Comparison of ENCODE assay signal across 8 cellular contexts in the genomic region with DNA sequence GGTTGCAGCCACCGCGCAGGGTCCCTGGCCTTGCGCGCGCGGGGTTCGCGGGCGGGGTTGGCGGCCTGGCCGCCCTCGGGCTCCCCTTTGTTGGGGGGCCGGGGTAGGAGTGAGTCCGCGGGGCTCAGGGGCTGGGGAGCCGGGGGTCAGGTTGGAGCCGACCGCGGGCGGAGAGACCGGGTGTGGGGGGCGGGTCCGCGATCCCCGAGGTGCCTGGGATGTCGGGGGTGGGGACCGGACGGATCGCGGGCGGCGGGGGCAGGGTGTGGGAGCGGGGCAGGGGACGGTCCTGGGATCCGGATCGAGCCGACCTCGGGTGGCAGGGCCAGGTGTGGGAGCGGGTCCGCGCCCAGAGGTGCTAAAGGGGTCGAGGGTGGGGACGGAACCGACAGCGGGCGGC.
DNase-seq lines count a peak whose midpoint lies in the region; ATAC-seq and TF ChIP-seq lines count a peak whose summit lies in the region.
"Not testable (repeated sequence)": the region's sequence is repeated elsewhere in the genome, so short reads cannot be mapped to it uniquely, and the experiment has no call there.

No MANE protein-coding gene starts in this region.

- H3K27me3 Mint-ChIP-seq in activated CD4-positive, alpha-beta memory T cell treated with anti-CD3 and anti-CD28 coated beads, Interleukin-2, amount 10 ng/mL, durations not matched to agents 7 days and 5 days; progenitor cell of endocrine pancreas: not testable (repeated sequence)

- not testable (repeated sequence) for H3K4me3 Mint-ChIP-seq in activated CD4-positive, alpha-beta memory T cell treated with anti-CD3 and anti-CD28 coated beads, Interleukin-2, amount 10 ng/mL, durations not matched to agents 7 days and 5 days; progenitor cell of endocrine pancreas (ENCODE audit: low read depth)

- not testable (repeated sequence) for H3K27me3 ChIP-seq in HL-60 (ENCODE audit: insufficient read depth, poor library complexity, severe bottlenecking); brain microvascular endothelial cell (replicated peaks); kidney epithelial cell (ENCODE audit: control insufficient read depth, insufficient read depth, low read length); upper lobe of right lung

- not testable (repeated sequence) for H3K4me1 ChIP-seq in upper lobe of right lung

- not testable (repeated sequence) for H3K27ac ChIP-seq in HL-60 (replicated peaks); brain microvascular endothelial cell; upper lobe of right lung

- not testable (repeated sequence) for H3K36me3 ChIP-seq in brain microvascular endothelial cell (replicated peaks); kidney epithelial cell (ENCODE audit: control insufficient read depth, insufficient read depth, low read length); upper lobe of right lung

- H3K27ac Mint-ChIP-seq in activated CD4-positive, alpha-beta memory T cell treated with anti-CD3 and anti-CD28 coated beads, Interleukin-2, amount 10 ng/mL, durations not matched to agents 7 days and 5 days; progenitor cell of endocrine pancreas: not testable (repeated sequence)

- CTCF ChIA-PET in activated CD4-positive, alpha-beta memory T cell treated with anti-CD3 and anti-CD28 coated beads, Interleukin-2, amount 10 ng/mL, durations not matched to agents 7 days and 5 days (lab: Charles Lee), result not testable (repeated sequence)

- not testable (repeated sequence) for TF ChIP-seq CTCF in HFF-Myc (IDR thresholded peaks at IDR 0.05; ENCODE audit: low read depth, low read length, missing control alignments); HL-60 (IDR thresholded peaks at IDR 0.05; ENCODE audit: insufficient read depth, low read length); brain microvascular endothelial cell (IDR thresholded peaks at IDR 0.05; ENCODE audit: low read depth, low read length, missing control alignments); kidney epithelial cell (IDR thresholded peaks at IDR 0.05; ENCODE audit: insufficient read depth, low read length, poor library complexity, severe bottlenecking); progenitor cell of endocrine pancreas (IDR thresholded peaks at IDR 0.05; ENCODE audit: unreplicated experiment); upper lobe of right lung (IDR thresholded peaks at IDR 0.05)

- not testable (repeated sequence) for DNase-seq in HFF-Myc (ENCODE audit: extremely low read depth, low read depth); HL-60 (ENCODE audit: low read depth in 1 of 2, low spot score in 1 of 2); kidney epithelial cell (ENCODE audit: low read depth)
- peak; percentile 16 for DNase-seq in activated CD4-positive, alpha-beta memory T cell treated with anti-CD3 and anti-CD28 coated beads, Interleukin-2, amount 10 ng/mL, durations not matched to agents 7 days and 5 days
- peak; percentile 2 for DNase-seq in brain microvascular endothelial cell
- peak; percentile 9 for DNase-seq in progenitor cell of endocrine pancreas (ENCODE audit: low spot score, unreplicated experiment)
- peak; percentile 71 for DNase-seq in upper lobe of right lung

- H3K9me3 Mint-ChIP-seq in activated CD4-positive, alpha-beta memory T cell treated with anti-CD3 and anti-CD28 coated beads, Interleukin-2, amount 10 ng/mL, durations not matched to agents 7 days and 5 days; progenitor cell of endocrine pancreas (ENCODE audit: low read depth): not testable (repeated sequence)

- in situ Hi-C loops in brain microvascular endothelial cell (cut with HindIII; ENCODE audit: low pct_ligation_motif_present, low sequenced_read_pairs), result not testable (repeated sequence)

- not testable (repeated sequence) for H3K4me1 Mint-ChIP-seq in activated CD4-positive, alpha-beta memory T cell treated with anti-CD3 and anti-CD28 coated beads, Interleukin-2, amount 10 ng/mL, durations not matched to agents 7 days and 5 days; progenitor cell of endocrine pancreas (ENCODE audit: low read depth)

- ATAC-seq in GM19025 (IDR thresholded peaks at IDR 0.05; ENCODE audit: low read depth, unreplicated experiment) (peak; percentile 1), upper lobe of right lung (peak; percentile 34)

- not testable (repeated sequence) for H3K9me3 ChIP-seq in upper lobe of right lung

- not testable (repeated sequence) for H3K36me3 Mint-ChIP-seq in activated CD4-positive, alpha-beta memory T cell treated with anti-CD3 and anti-CD28 coated beads, Interleukin-2, amount 10 ng/mL, durations not matched to agents 7 days and 5 days (ENCODE audit: low read depth); progenitor cell of endocrine pancreas (ENCODE audit: insufficient read depth)

- intact Hi-C loops in upper lobe of right lung (cut with DNase I), result not testable (repeated sequence)

- H3K4me3 ChIP-seq in HFF-Myc (replicated peaks; ENCODE audit: low read depth, low read length) (0 out of 2 replicates have a peak overlapping the region, but pooled peaks have one; percentile 15), HL-60 (replicated peaks; ENCODE audit: insufficient read depth, low read length) (peak overlapping the region; percentile 35), brain microvascular endothelial cell (ENCODE audit: low read depth, low read length) (peak overlapping the region; percentile 22), kidney epithelial cell (ENCODE audit: low read depth, low read length) (peak overlapping the region; percentile 35)
- H3K4me3 ChIP-seq in upper lobe of right lung, result not testable (repeated sequence)

- POLR2A ChIA-PET in activated CD4-positive, alpha-beta memory T cell treated with anti-CD3 and anti-CD28 coated beads, Interleukin-2, amount 10 ng/mL, durations not matched to agents 7 days and 5 days (lab: Charles Lee), result not testable (repeated sequence)
